In genomic region chr12:124567035-124567672, GRCh38 we compare ENCODE assay signal across 8 cellular contexts. TPM values are rescaled to one million over a fixed set of nuclear protein-coding genes. Genes with fewer than 3 reads are reported as not detected.
DNase-seq lines count a peak whose midpoint lies in the region; ATAC-seq lines count a peak whose summit lies in the region.

Gene NCOR2 (minus strand): TSS chr12:124567612. CDS start chr12:124495251, 72,361 bp downstream.

- H3K4me3 ChIP-seq in SJCRH30 (peak within 1 kb of the TSS; percentile 84), skeletal muscle cell (ENCODE audit: low read depth, low read length) (peak within 1 kb of the TSS; percentile 89)

- H3K9me3 ChIP-seq in SJCRH30 (replicated peaks), result no peaks in the 10 kb centered on the region

- DNase-seq in DMS 273 (lab: John Stamatoyannopoulos, UW; ENCODE audit: unreplicated experiment), result peak; percentile 71
- DNase-seq in DMS 273 treated with DMSO at 0.1 percent for 48 hours (lab: John Stamatoyannopoulos, UW), result no peak
- DNase-seq in SJCRH30, result peak; percentile 48 to 50
- DNase-seq in activated naive CD8-positive, alpha-beta T cell treated with anti-CD3 and anti-CD28 coated beads for 36 hours, result peak; percentile 72
- peak; percentile 61 for DNase-seq in left ventricle myocardium superior
- DNase-seq in skeletal muscle cell (ENCODE audit: low read depth), result no peak
- no peak for DNase-seq in KG1 (lab: John Stamatoyannopoulos, UW)

- H3K4me1 ChIP-seq in SJCRH30, result peaks cover 7% of the 10 kb centered on the region

- no peaks in the 10 kb centered on the region for H3K27me3 ChIP-seq in SJCRH30

- intact Hi-C loops in left ventricle myocardium superior (cut with micrococcal nuclease), result loop anchor here (5.0 kb wide), 1 partner anchor 200 kb away; no protein-coding TSS in a partner anchor

- no peaks in the 10 kb centered on the region for H3K27me3 Mint-ChIP-seq in activated naive CD8-positive, alpha-beta T cell treated with anti-CD3 and anti-CD28 coated beads for 36 hours

- no peaks in the 10 kb centered on the region for H3K36me3 Mint-ChIP-seq in activated naive CD8-positive, alpha-beta T cell treated with anti-CD3 and anti-CD28 coated beads for 36 hours

- ATAC-seq in HG02938 (IDR thresholded peaks at IDR 0.05; ENCODE audit: unreplicated experiment) (peak; percentile 11), left ventricle myocardium superior (peak; percentile 1)

- H3K9me3 Mint-ChIP-seq in activated naive CD8-positive, alpha-beta T cell treated with anti-CD3 and anti-CD28 coated beads for 36 hours, result no peaks in the 10 kb centered on the region

- H3K27ac ChIP-seq in SJCRH30, result peak within 1 kb of the TSS; percentile 88

- H3K4me3 Mint-ChIP-seq in activated naive CD8-positive, alpha-beta T cell treated with anti-CD3 and anti-CD28 coated beads for 36 hours, result peak within 1 kb of the TSS; percentile 93

- H3K4me1 Mint-ChIP-seq in activated naive CD8-positive, alpha-beta T cell treated with anti-CD3 and anti-CD28 coated beads for 36 hours, result peaks cover 29% of the 10 kb centered on the region

- H3K36me3 ChIP-seq in SJCRH30, result peaks cover 3% of the 10 kb centered on the region

- peak within 1 kb of the TSS; percentile 88 for H3K27ac Mint-ChIP-seq in activated naive CD8-positive, alpha-beta T cell treated with anti-CD3 and anti-CD28 coated beads for 36 hours

RNA-seq across cellular contexts. Expression of gene NCOR2, which starts in this region (rescaled TPM):
- total RNA-seq in SJCRH30 (2014; rRNA removed; shearing (Covaris generic)), result 48.5 and 52.2 TPM in 2 replicates
- 100 to 1,000 TPM; 106 to 112 TPM for total RNA-seq in activated naive CD8-positive, alpha-beta T cell treated with anti-CD3 and anti-CD28 coated beads for 36 hours
- total RNA-seq in left ventricle myocardium superior, result 142 TPM

Comparison
In these comparisons a context has a peak if more than half of its experiments do, and no peak if none do; other contexts are left out.
1. DNase-seq: peak in DMS 273 (single experiment), SJCRH30 (2 of 2), activated naive CD8-positive, alpha-beta T cell treated with anti-CD3 and anti-CD28 coated beads for 36 hours (single experiment) and left ventricle myocardium superior (single experiment); none in DMS 273 treated with DMSO at 0.1 percent for 48 hours (single experiment), skeletal muscle cell (single experiment) and KG1 (single experiment).